In the genomic region with DNA sequence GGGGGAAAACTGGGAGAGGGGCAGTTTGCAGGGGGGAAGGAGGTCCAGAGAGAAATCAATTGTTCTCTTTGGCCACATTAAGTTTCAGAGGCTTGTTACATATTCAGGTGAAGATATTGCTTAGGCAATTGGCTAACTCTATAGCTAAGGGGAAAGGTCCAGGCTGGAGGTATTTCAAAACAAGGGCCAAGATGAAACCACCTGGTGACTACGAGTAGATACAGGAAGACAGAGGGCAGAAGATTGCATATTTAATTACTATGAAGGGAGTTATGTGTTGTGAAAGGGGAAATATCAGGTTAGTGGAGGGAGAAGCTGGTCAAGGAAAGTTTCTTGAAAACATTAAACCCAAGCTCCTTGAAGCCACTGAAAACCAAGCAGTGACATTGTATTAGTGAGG, we compare ENCODE assay signal across 14 cellular contexts. TPM values are rescaled to one million over a fixed set of nuclear protein-coding genes. Genes with fewer than 3 reads are reported as not detected.
A peak's percentile ranks its signal among the peaks of the same experiment; 100 is the strongest.
DNase-seq lines count a peak whose midpoint lies in the region; ATAC-seq and TF ChIP-seq lines count a peak whose summit lies in the region.
"Had no signal": no experiment of that assay in that cellular context is flagged by ENCODE, and none has a peak within 500 bp of the region (broad histone marks: within the 10 kb centered on the region; RNA-seq: fewer than 3 reads in every experiment).

No MANE protein-coding gene starts in this region.

- H3K36me3 ChIP-seq in CD4-positive, alpha-beta memory T cell (ENCODE audit: insufficient read depth, low read length) = no peaks in the 10 kb centered on the region

- peaks cover 0 to 10% of the 10 kb centered on the region in 2 donors for H3K36me3 Mint-ChIP-seq in CD4-positive, alpha-beta memory T cell
- peaks cover 21% of the 10 kb centered on the region for H3K36me3 Mint-ChIP-seq in central memory CD8-positive, alpha-beta T cell (ENCODE audit: insufficient read depth)
- peaks cover 2% of the 10 kb centered on the region for H3K36me3 Mint-ChIP-seq in neural crest cell (ENCODE audit: low read depth)

- POLR2A ChIA-PET in CD4-positive, alpha-beta memory T cell (lab: Charles Lee; ENCODE audit: partially characterized antibody) = no interaction called here

- TF ChIP-seq CTCF in NB4 (IDR thresholded peaks at IDR 0.05; ENCODE audit: low read depth, low read length) = no peak
- TF ChIP-seq CTCF in neural crest cell (conservative IDR thresholded peaks at IDR 0.05) = no peak
- TF ChIP-seq CTCF in lower leg skin (IDR thresholded peaks at IDR 0.05) = no peak

- no peak for DNase-seq in CD4-positive, alpha-beta memory T cell
- DNase-seq in NB4 (ENCODE audit: low read depth) (peak; percentile 44), neural crest cell (ENCODE audit: low read depth, low spot score) (no peak), lower leg skin (ENCODE audit: low spot score in 2 of 2) (no peak)
- DNase-seq in central memory CD8-positive, alpha-beta T cell (ENCODE audit: low spot score in 2 of 2) = no peak
- no peak for DNase-seq in stimulated activated naive CD4-positive, alpha-beta T cell treated with Interleukin-2 at 50 U/mL for 16 hours (lab: John Stamatoyannopoulos, UW)
- no peak for DNase-seq in activated CD4-positive, alpha-beta T cell treated with anti-CD3 and anti-CD28 coated beads, Interleukin-2, amount 50 U/mL, for 1 hour
- DNase-seq: activated gamma-delta T cell treated with Interleukin-2 at 50 U/mL for 16 hours; midbrain; NCI-H1930; NCI-H82; stimulated activated CD4-positive, alpha-beta T cell treated with anti-CD3 and anti-CD28 coated beads, Interleukin-4, amount 100 ng/mL, for 24 hours had no signal

- H3K4me1 Mint-ChIP-seq in CD4-positive, alpha-beta memory T cell = peaks cover 18 to 37% (median 27%) of the 10 kb centered on the region in 4 donors
- peaks cover 28% of the 10 kb centered on the region for H3K4me1 Mint-ChIP-seq in central memory CD8-positive, alpha-beta T cell
- peaks cover 26% of the 10 kb centered on the region for H3K4me1 Mint-ChIP-seq in neural crest cell

- H3K27ac ChIP-seq in CD4-positive, alpha-beta memory T cell (ENCODE audit: low read depth, low read length) = no peak overlapping the region
- H3K27ac ChIP-seq: SK-N-MC had no signal

- H3K27ac Mint-ChIP-seq in CD4-positive, alpha-beta memory T cell = peak overlapping the region in 2 of 7 donors; percentile 53 to 66
- H3K27ac Mint-ChIP-seq in central memory CD8-positive, alpha-beta T cell (ENCODE audit: low read depth) = no peak overlapping the region
- no peak overlapping the region for H3K27ac Mint-ChIP-seq in neural crest cell (ENCODE audit: unreplicated experiment)

- CTCF ChIA-PET in CD4-positive, alpha-beta memory T cell (lab: Charles Lee; ENCODE audit: partially characterized antibody) = interaction anchor here (0.7 to 1.5 kb wide), 6 partner anchors 12 to 60 kb away, joined by 3 to 6 read pairs (median 4); no protein-coding TSS in a partner anchor

- peak overlapping the region in 6 of 8 donors; percentile 4 to 98 (median 64) for H3K4me3 Mint-ChIP-seq in CD4-positive, alpha-beta memory T cell
- peak overlapping the region; percentile 45 for H3K4me3 Mint-ChIP-seq in central memory CD8-positive, alpha-beta T cell
- peak overlapping the region; percentile 72 for H3K4me3 Mint-ChIP-seq in neural crest cell

- H3K27me3 ChIP-seq in CD4-positive, alpha-beta memory T cell (ENCODE audit: insufficient read depth, low read length) = no peaks in the 10 kb centered on the region

- H3K9me3 ChIP-seq in CD4-positive, alpha-beta memory T cell (ENCODE audit: control insufficient read depth in 1 of 2, low read length in 2 of 2) = no peaks in the 10 kb centered on the region

- peaks cover 1 to 3% of the 10 kb centered on the region in 2 donors for H3K27me3 Mint-ChIP-seq in CD4-positive, alpha-beta memory T cell
- H3K27me3 Mint-ChIP-seq in central memory CD8-positive, alpha-beta T cell = peaks cover 6% of the 10 kb centered on the region
- H3K27me3 Mint-ChIP-seq in neural crest cell (ENCODE audit: low read depth) = no peaks in the 10 kb centered on the region

- WGBS in lower leg skin, 2 donors = 34 to 47% methylated on average over 1 of the region's 1 CpG

- H3K9me3 Mint-ChIP-seq in CD4-positive, alpha-beta memory T cell = no peaks in the 10 kb centered on the region
- no peaks in the 10 kb centered on the region for H3K9me3 Mint-ChIP-seq in central memory CD8-positive, alpha-beta T cell
- H3K9me3 Mint-ChIP-seq in neural crest cell = no peaks in the 10 kb centered on the region

- no peak for TF ChIP-seq POLR2A in NB4 (IDR thresholded peaks at IDR 0.05; ENCODE audit: extremely low read depth, insufficient read length)
- TF ChIP-seq POLR2A in lower leg skin (IDR thresholded peaks at IDR 0.05) = no peak

- H3K4me3 ChIP-seq in CD4-positive, alpha-beta memory T cell (ENCODE audit: low read length in 2 of 2) = no peak overlapping the region
- H3K4me3 ChIP-seq in NB4 (ENCODE audit: low read depth, low read length) = no peak overlapping the region
- no peak overlapping the region for H3K4me3 ChIP-seq in lower leg skin (ENCODE audit: low read depth, poor library complexity, severe bottlenecking)
- H3K4me3 ChIP-seq: SK-N-MC had no signal

- H3K4me1 ChIP-seq in CD4-positive, alpha-beta memory T cell (ENCODE audit: insufficient read depth, low read length) = peaks cover 26% of the 10 kb centered on the region

- intact Hi-C loops in CD4-positive, alpha-beta memory T cell (cut with micrococcal nuclease) = loop anchor here (5.0 kb wide), 4 partner anchors 41 to 1836 kb away; a partner anchor contains a TSS
- intact Hi-C loops in lower leg skin (cut with DNase I; ENCODE audit: low total_unique reads) = no loop called here

- ATAC-seq in central memory CD8-positive, alpha-beta T cell (replicated peaks; ENCODE audit: extremely low read depth, poor library complexity, severe bottlenecking) = no peak
- no peak for ATAC-seq in GM18498 (IDR thresholded peaks at IDR 0.05; ENCODE audit: unreplicated experiment)

RNA-seq across cellular contexts. Expression of a gene that starts 1.9 kb away (rescaled TPM):
- 10 to 100 TPM; 49.5 to 54.2 TPM for total RNA-seq in CD4-positive, alpha-beta memory T cell
- polyA plus RNA-seq in CD4-positive, alpha-beta memory T cell = 10 to 100 TPM in 1 of 2 donors, 1 to 10 TPM in 1; 8.1 to 12.0 TPM
- 141 and 151 TPM in 2 replicates for total RNA-seq in neural crest cell
- 100 to 1,000 TPM in 3 of 4 donors, 10 to 100 TPM in 1; 88.6 to 136 (median 114) TPM for total RNA-seq in lower leg skin
